In genomic region chr3:106824856-106825255, GRCh38 we compare ENCODE assay signal across 8 cellular contexts.
DNase-seq lines count a peak whose midpoint lies in the region; ATAC-seq and TF ChIP-seq lines count a peak whose summit lies in the region.

No MANE protein-coding gene starts in this region.

- H3K27ac ChIP-seq in psoas muscle: no peak overlapping the region

- peaks cover 0 to 2% of the 10 kb centered on the region in 2 donors for H3K27me3 Mint-ChIP-seq in T-cell

- no peak overlapping the region for H3K4me3 ChIP-seq in LNCaP clone FGC (ENCODE audit: low read depth, low read length)
- H3K4me3 ChIP-seq in epithelial cell of esophagus (ENCODE audit: low read length): no peak overlapping the region
- H3K4me3 ChIP-seq in psoas muscle: no peak overlapping the region
- no peak overlapping the region for H3K4me3 ChIP-seq in mucosa of descending colon

- H3K9me3 Mint-ChIP-seq in T-cell: no peaks in the 10 kb centered on the region

- ATAC-seq in GM18868 (IDR thresholded peaks at IDR 0.05; ENCODE audit: unreplicated experiment) (peak; percentile 54), psoas muscle (peak in 2 of 4 donors; percentile 24 to 71), T-cell (replicated peaks in 1 of 4) (no peak), mucosa of descending colon (no peak)

- no peak overlapping the region for H3K27ac Mint-ChIP-seq in T-cell

- H3K4me1 ChIP-seq in psoas muscle (no peaks in the 10 kb centered on the region), mucosa of descending colon (ENCODE audit: low read depth) (no peaks in the 10 kb centered on the region)

- H3K9me3 ChIP-seq in psoas muscle: no peaks in the 10 kb centered on the region
- H3K9me3 ChIP-seq in mucosa of descending colon: peaks cover 2% of the 10 kb centered on the region

- WGBS in psoas muscle, 3 donors: 53 to 67% (median 63%) methylated on average over 1 of the region's 1 CpG

- no peaks in the 10 kb centered on the region for H3K36me3 ChIP-seq in psoas muscle (ENCODE audit: insufficient read depth in 1 of 2, low read depth in 1 of 2)
- no peaks in the 10 kb centered on the region for H3K36me3 ChIP-seq in mucosa of descending colon (ENCODE audit: low read depth)

- CTCF ChIA-PET in T-cell (lab: Charles Lee): no interaction called here

- H3K4me3 Mint-ChIP-seq in T-cell: no peak overlapping the region

- H3K4me1 Mint-ChIP-seq in T-cell: peaks cover 0 to 7% (median 5%) of the 10 kb centered on the region in 3 donors

- no peaks in the 10 kb centered on the region for H3K27me3 ChIP-seq in psoas muscle (ENCODE audit: insufficient read depth in 3 of 3, low read length in 2 of 3)

- peak; percentile 64 for TF ChIP-seq CTCF in LNCaP clone FGC (IDR thresholded peaks at IDR 0.05; ENCODE audit: control insufficient read depth, extremely low read depth, insufficient read depth)
- peak; percentile 35 for TF ChIP-seq CTCF in epithelial cell of esophagus (IDR thresholded peaks at IDR 0.05; ENCODE audit: insufficient read depth, low read depth, low read length, missing control alignments)
- TF ChIP-seq CTCF in psoas muscle (IDR thresholded peaks at IDR 0.05): peak; percentile 19
- no peak for TF ChIP-seq CTCF in mucosa of descending colon (IDR thresholded peaks at IDR 0.05)

- H3K36me3 Mint-ChIP-seq in T-cell: no peaks in the 10 kb centered on the region

- POLR2A ChIA-PET in T-cell (lab: Charles Lee): no interaction called here

- intact Hi-C loops in psoas muscle (cut with DNase I): loop anchor here (5.0 to 10.0 kb wide), 2 partner anchors 237 to 240 kb away; no protein-coding TSS in a partner anchor
- intact Hi-C loops in mucosa of descending colon (cut with DNase I, micrococcal nuclease): no loop called here

- DNase-seq in LNCaP clone FGC (ENCODE audit: low read depth) (no peak), epithelial cell of esophagus (ENCODE audit: low read depth) (peak; percentile 41), psoas muscle (no peak), DMS153 (lab: John Stamatoyannopoulos, UW) (no peak), SHP77 (lab: John Stamatoyannopoulos, UW) (no peak), T-cell (no peak), mucosa of descending colon (no peak)

Comparison
In these comparisons a context has a peak if more than half of its experiments do, and no peak if none do; other contexts are left out.
1. intact Hi-C loops: an anchor here in psoas muscle (5.0 to 10.0 kb wide); none called in mucosa of descending colon.